Comparison of ENCODE assay signal across 9 cellular contexts in the genomic region with DNA sequence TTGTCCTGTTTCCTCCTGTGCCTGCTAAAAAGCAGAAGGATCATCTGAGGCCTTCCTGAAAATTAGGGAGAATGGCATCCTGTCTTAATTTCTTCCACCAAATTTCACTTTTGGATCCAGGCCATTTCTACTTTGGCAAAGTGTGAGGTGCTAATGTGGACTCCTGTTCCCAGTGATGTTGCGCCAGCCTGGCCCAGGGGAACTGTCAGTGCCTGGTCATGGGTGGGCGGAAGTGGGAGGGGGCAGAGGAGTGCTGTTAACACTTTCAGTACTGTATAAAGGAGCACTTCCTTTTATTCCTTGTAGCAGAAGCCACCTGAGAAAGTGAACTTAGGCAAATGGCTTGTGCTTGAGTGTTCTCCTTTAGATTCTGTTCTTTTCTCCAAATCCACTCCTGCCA. TPM values are rescaled to one million over a fixed set of nuclear protein-coding genes. Genes with fewer than 3 reads are reported as not detected.
DNase-seq lines count a peak whose midpoint lies in the region; ATAC-seq and TF ChIP-seq lines count a peak whose summit lies in the region.
"Had no signal": no experiment of that assay in that cellular context is flagged by ENCODE, and none has a peak within 500 bp of the region (broad histone marks: within the 10 kb centered on the region; RNA-seq: fewer than 3 reads in every experiment).

No MANE protein-coding gene starts in this region.

- H3K9me3 Mint-ChIP-seq in stimulated activated memory B cell treated with anti-CD40 and anti-IgM and Interleukin-4, amounts not matched to agents 10 μg/mL and 1 μg/mL and 100 μg/mL, for 72 hours: no peaks in the 10 kb centered on the region
- peaks cover 1% of the 10 kb centered on the region for H3K9me3 Mint-ChIP-seq in glutamatergic neuron (ENCODE audit: unreplicated experiment)
- H3K9me3 Mint-ChIP-seq: immature natural killer cell had no signal

- peaks cover 13% of the 10 kb centered on the region for H3K4me1 Mint-ChIP-seq in stimulated activated memory B cell treated with anti-CD40 and anti-IgM and Interleukin-4, amounts not matched to agents 10 μg/mL and 1 μg/mL and 100 μg/mL, for 72 hours
- no peaks in the 10 kb centered on the region for H3K4me1 Mint-ChIP-seq in glutamatergic neuron (ENCODE audit: low read depth, unreplicated experiment)
- H3K4me1 Mint-ChIP-seq: immature natural killer cell had no signal

- no peak overlapping the region for H3K27ac Mint-ChIP-seq in stimulated activated memory B cell treated with anti-CD40 and anti-IgM and Interleukin-4, amounts not matched to agents 10 μg/mL and 1 μg/mL and 100 μg/mL, for 72 hours
- no peak overlapping the region for H3K27ac Mint-ChIP-seq in glutamatergic neuron (ENCODE audit: unreplicated experiment)
- H3K27ac Mint-ChIP-seq: immature natural killer cell had no signal

- no peak for TF ChIP-seq CTCF in glutamatergic neuron (IDR thresholded peaks at IDR 0.05; ENCODE audit: partially characterized antibody, unreplicated experiment)

- H3K36me3 Mint-ChIP-seq in stimulated activated memory B cell treated with anti-CD40 and anti-IgM and Interleukin-4, amounts not matched to agents 10 μg/mL and 1 μg/mL and 100 μg/mL, for 72 hours: no peaks in the 10 kb centered on the region
- H3K36me3 Mint-ChIP-seq in glutamatergic neuron (ENCODE audit: unreplicated experiment): no peaks in the 10 kb centered on the region
- H3K36me3 Mint-ChIP-seq: immature natural killer cell had no signal

- DNase-seq in DMS79 treated with DMSO at 0.1 percent for 48 hours (lab: John Stamatoyannopoulos, UW) (peak; percentile 24), DMS79 (lab: John Stamatoyannopoulos, UW) (no peak), NCI-H1105 treated with DMSO at 0.1 percent for 48 hours (lab: John Stamatoyannopoulos, UW) (peak; percentile 56), Right ventricle myocardium inferior (ENCODE audit: missing footprints) (peak; percentile 88), glutamatergic neuron (no peak)
- DNase-seq: immature natural killer cell had no signal

- peak; percentile 92 for ATAC-seq in Right ventricle myocardium inferior
- ATAC-seq in stimulated activated memory B cell treated with anti-CD40 and anti-IgM and Interleukin-4, amounts not matched to agents 10 μg/mL and 1 μg/mL and 100 μg/mL, for 72 hours: peak; percentile 57
- no peak for ATAC-seq in HG03095 (IDR thresholded peaks at IDR 0.05; ENCODE audit: unreplicated experiment)
- ATAC-seq in HG02840 (IDR thresholded peaks at IDR 0.05; ENCODE audit: low FRiP score, unreplicated experiment): no peak

- intact Hi-C loops in Right ventricle myocardium inferior (cut with DNase I): no loop called here

- H3K4me3 Mint-ChIP-seq in stimulated activated memory B cell treated with anti-CD40 and anti-IgM and Interleukin-4, amounts not matched to agents 10 μg/mL and 1 μg/mL and 100 μg/mL, for 72 hours: no peak overlapping the region
- H3K4me3 Mint-ChIP-seq in glutamatergic neuron (ENCODE audit: unreplicated experiment): no peak overlapping the region
- H3K4me3 Mint-ChIP-seq: immature natural killer cell had no signal

- H3K27me3 Mint-ChIP-seq in stimulated activated memory B cell treated with anti-CD40 and anti-IgM and Interleukin-4, amounts not matched to agents 10 μg/mL and 1 μg/mL and 100 μg/mL, for 72 hours: no peaks in the 10 kb centered on the region
- H3K27me3 Mint-ChIP-seq in glutamatergic neuron (ENCODE audit: unreplicated experiment): peaks cover 6% of the 10 kb centered on the region

RNA-seq across cellular contexts. Expression of a gene that starts 19.9 kb away (rescaled TPM):
- total RNA-seq in Right ventricle myocardium inferior (0.22 TPM), glutamatergic neuron (ENCODE audit: unreplicated experiment) (1.5 TPM)

RNA-seq across cellular contexts. Expression of a gene that starts 43.3 kb away (rescaled TPM):
- total RNA-seq in Right ventricle myocardium inferior: 31.5 TPM
- total RNA-seq in glutamatergic neuron (ENCODE audit: unreplicated experiment): 30.8 TPM

RNA-seq across cellular contexts. Expression of a gene that starts 58.0 kb away (rescaled TPM):
- total RNA-seq in Right ventricle myocardium inferior: 61.8 TPM
- 66.0 TPM for total RNA-seq in glutamatergic neuron (ENCODE audit: unreplicated experiment)

Comparison
In these comparisons a context has a peak if more than half of its experiments do, and no peak if none do; other contexts are left out.
1. DNase-seq: peak in DMS79 treated with DMSO at 0.1 percent for 48 hours (single experiment), NCI-H1105 treated with DMSO at 0.1 percent for 48 hours (single experiment) and Right ventricle myocardium inferior (single experiment); none in DMS79 (single experiment) and glutamatergic neuron (single experiment).
2. ATAC-seq: peak in Right ventricle myocardium inferior (single experiment) and stimulated activated memory B cell treated with anti-CD40 and anti-IgM and Interleukin-4, amounts not matched to agents 10 μg/mL and 1 μg/mL and 100 μg/mL, for 72 hours (single experiment); none in HG03095 (single experiment) and HG02840 (single experiment).